10 cellular contexts compared by ENCODE assay signal in the genomic region with DNA sequence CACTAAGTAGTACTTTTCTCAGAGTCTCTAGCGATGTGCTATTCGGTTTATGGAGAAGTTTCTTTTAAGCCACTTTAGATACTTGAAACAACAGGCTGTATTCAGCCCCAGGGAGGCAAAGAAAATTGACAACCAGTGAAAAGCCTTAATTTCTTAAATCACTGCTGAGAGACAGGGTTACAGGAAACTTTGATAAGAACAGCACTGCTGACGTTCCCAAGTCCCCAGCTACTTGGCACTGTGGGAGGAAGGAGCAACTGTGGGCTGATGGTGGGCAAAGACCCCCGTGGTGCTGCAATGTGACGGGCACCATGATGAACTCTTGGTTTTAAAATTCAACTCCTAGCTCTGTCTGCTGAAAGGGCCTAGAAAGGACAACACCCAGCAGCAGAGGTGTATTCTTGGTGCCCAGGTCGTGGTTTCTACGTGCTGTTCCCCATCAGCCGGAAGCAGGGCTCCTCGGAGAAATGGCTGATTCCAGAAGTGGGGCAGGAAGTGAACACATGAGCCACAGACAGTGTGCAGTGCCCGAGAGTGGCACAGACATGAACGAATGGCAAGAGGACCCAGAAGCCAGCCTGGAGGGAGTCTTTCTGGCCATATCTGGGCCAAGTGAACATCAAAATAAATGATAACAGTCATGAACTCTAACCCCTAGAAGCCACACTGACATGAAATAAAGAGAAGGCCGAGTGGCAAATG. TPM values are rescaled to one million over a fixed set of nuclear protein-coding genes. Genes with fewer than 3 reads are reported as not detected.
DNase-seq lines count a peak whose midpoint lies in the region; ATAC-seq and TF ChIP-seq lines count a peak whose summit lies in the region.
"Had no signal": no experiment of that assay in that cellular context is flagged by ENCODE, and none has a peak within 500 bp of the region (broad histone marks: within the 10 kb centered on the region; RNA-seq: fewer than 3 reads in every experiment).

No MANE protein-coding gene starts in this region.

- H3K4me3 Mint-ChIP-seq in CD4-positive, CD25-positive, alpha-beta regulatory T cell = peak overlapping the region; percentile 82 to 88 (median 84)
- peak overlapping the region; percentile 83 for H3K4me3 Mint-ChIP-seq in T-helper 1 cell treated with Interleukin-12 subunit alpha and Interleukin-12 subunit beta and Interleukin-4 antibody, amounts not matched to agents 30 μg/mL and 1 μg/mL, for 36 hours
- H3K4me3 Mint-ChIP-seq in brain = peak overlapping the region in 4 of 5 experiments; percentile 66 to 77 (median 69)
- H3K4me3 Mint-ChIP-seq in neural crest cell = peak overlapping the region; percentile 58

- H3K9me3 ChIP-seq in CD4-positive, CD25-positive, alpha-beta regulatory T cell (ENCODE audit: control insufficient read depth in 2 of 2, low read length in 2 of 2) = no peaks in the 10 kb centered on the region

- peak overlapping the region; percentile 67 for H3K27ac ChIP-seq in CD4-positive, CD25-positive, alpha-beta regulatory T cell (ENCODE audit: insufficient read depth, low read length, poor library complexity, severe bottlenecking)

- peak overlapping the region; percentile 27 for H3K4me3 ChIP-seq in CD4-positive, CD25-positive, alpha-beta regulatory T cell (ENCODE audit: low read depth, low read length)

- H3K4me1 ChIP-seq in CD4-positive, CD25-positive, alpha-beta regulatory T cell (ENCODE audit: control insufficient read depth, insufficient read depth, low read length, poor library complexity, severe bottlenecking) = peaks cover 77% of the 10 kb centered on the region

- ATAC-seq in CD4-positive, CD25-positive, alpha-beta regulatory T cell (ENCODE audit: low read depth in 2 of 2) = peak; percentile 65 to 75

- peaks cover 28% of the 10 kb centered on the region for H3K36me3 ChIP-seq in CD4-positive, CD25-positive, alpha-beta regulatory T cell (ENCODE audit: control insufficient read depth, insufficient read depth, low read length)

- no peaks in the 10 kb centered on the region for H3K27me3 Mint-ChIP-seq in CD4-positive, CD25-positive, alpha-beta regulatory T cell
- no peaks in the 10 kb centered on the region for H3K27me3 Mint-ChIP-seq in T-helper 1 cell treated with Interleukin-12 subunit alpha and Interleukin-12 subunit beta and Interleukin-4 antibody, amounts not matched to agents 30 μg/mL and 1 μg/mL, for 36 hours (ENCODE audit: low read depth)
- H3K27me3 Mint-ChIP-seq in brain (peaks cover 3% of the 10 kb centered on the region), neural crest cell (ENCODE audit: low read depth) (no peaks in the 10 kb centered on the region)

- H3K4me1 Mint-ChIP-seq in CD4-positive, CD25-positive, alpha-beta regulatory T cell = peaks cover 16 to 89% (median 67%) of the 10 kb centered on the region in 4 donors
- peaks cover 65% of the 10 kb centered on the region for H3K4me1 Mint-ChIP-seq in T-helper 1 cell treated with Interleukin-12 subunit alpha and Interleukin-12 subunit beta and Interleukin-4 antibody, amounts not matched to agents 30 μg/mL and 1 μg/mL, for 36 hours (ENCODE audit: low read depth)
- peaks cover 74% of the 10 kb centered on the region for H3K4me1 Mint-ChIP-seq in brain
- peaks cover 64% of the 10 kb centered on the region for H3K4me1 Mint-ChIP-seq in neural crest cell

- peak overlapping the region; percentile 91 to 93 (median 92) for H3K27ac Mint-ChIP-seq in CD4-positive, CD25-positive, alpha-beta regulatory T cell
- H3K27ac Mint-ChIP-seq in T-helper 1 cell treated with Interleukin-12 subunit alpha and Interleukin-12 subunit beta and Interleukin-4 antibody, amounts not matched to agents 30 μg/mL and 1 μg/mL, for 36 hours = peak overlapping the region; percentile 93
- H3K27ac Mint-ChIP-seq in brain (peak overlapping the region; percentile 13 to 85 (median 56)), neural crest cell (ENCODE audit: unreplicated experiment) (peak overlapping the region; percentile 52)

- no peak for TF ChIP-seq CTCF in brain (conservative IDR thresholded peaks at IDR 0.05)
- no peak for TF ChIP-seq CTCF in neural crest cell (conservative IDR thresholded peaks at IDR 0.05)

- no peaks in the 10 kb centered on the region for H3K9me3 Mint-ChIP-seq in CD4-positive, CD25-positive, alpha-beta regulatory T cell
- no peaks in the 10 kb centered on the region for H3K9me3 Mint-ChIP-seq in T-helper 1 cell treated with Interleukin-12 subunit alpha and Interleukin-12 subunit beta and Interleukin-4 antibody, amounts not matched to agents 30 μg/mL and 1 μg/mL, for 36 hours
- H3K9me3 Mint-ChIP-seq in brain = no peaks in the 10 kb centered on the region
- H3K9me3 Mint-ChIP-seq in neural crest cell = no peaks in the 10 kb centered on the region

- peaks cover 10% of the 10 kb centered on the region for H3K36me3 Mint-ChIP-seq in CD4-positive, CD25-positive, alpha-beta regulatory T cell
- H3K36me3 Mint-ChIP-seq in T-helper 1 cell treated with Interleukin-12 subunit alpha and Interleukin-12 subunit beta and Interleukin-4 antibody, amounts not matched to agents 30 μg/mL and 1 μg/mL, for 36 hours (ENCODE audit: low read depth) = peaks cover 19% of the 10 kb centered on the region
- H3K36me3 Mint-ChIP-seq in brain = peaks cover 36% of the 10 kb centered on the region
- H3K36me3 Mint-ChIP-seq in neural crest cell (ENCODE audit: low read depth) = no peaks in the 10 kb centered on the region

- peak; percentile 24 to 85 (median 59) for DNase-seq in CD4-positive, CD25-positive, alpha-beta regulatory T cell
- DNase-seq in neural crest cell (ENCODE audit: low read depth, low spot score) = no peak
- DNase-seq in SKM-1 (lab: John Stamatoyannopoulos, UW; ENCODE audit: unreplicated experiment) = no peak
- DNase-seq in occipital lobe (lab: John Stamatoyannopoulos, UW) = no peak
- no peak for DNase-seq in SKM-1 treated with dmso at 0.1 percent for 144 hours (lab: John Stamatoyannopoulos, UW; ENCODE audit: unreplicated experiment)
- no peak for DNase-seq in NCI-H1436 (lab: John Stamatoyannopoulos, UW)
- DNase-seq: DMS79 treated with DMSO at 0.1 percent for 48 hours, SHP77 had no signal

- no peaks in the 10 kb centered on the region for H3K27me3 ChIP-seq in CD4-positive, CD25-positive, alpha-beta regulatory T cell (ENCODE audit: control insufficient read depth, insufficient read depth, low read length)

RNA-seq across cellular contexts. Expression of gene PTTG1IP, which starts 5.3 kb away (rescaled TPM):
- 98.3 TPM for total RNA-seq in CD4-positive, CD25-positive, alpha-beta regulatory T cell
- polyA plus RNA-seq in CD4-positive, CD25-positive, alpha-beta regulatory T cell = 100 to 1,000 TPM in 1 of 4 donors, 10 to 100 TPM in 3; 78.5 to 100 (median 95.1) TPM
- 335 TPM for polyA plus RNA-seq in brain (ENCODE audit: insufficient read depth, low read depth, low replicate concordance)
- total RNA-seq in neural crest cell (164 and 169 TPM in 2 replicates), occipital lobe (82.4 TPM)

RNA-seq across cellular contexts. Expression of gene SUMO3, which starts 50.3 kb away (rescaled TPM):
- total RNA-seq in CD4-positive, CD25-positive, alpha-beta regulatory T cell = 65.8 TPM
- 10 to 100 TPM; 76.3 to 88.9 (median 80.2) TPM for polyA plus RNA-seq in CD4-positive, CD25-positive, alpha-beta regulatory T cell
- 149 TPM for polyA plus RNA-seq in brain (ENCODE audit: insufficient read depth, low read depth, low replicate concordance)
- 92.1 and 97.7 TPM in 2 replicates for total RNA-seq in neural crest cell
- 46.3 TPM for total RNA-seq in occipital lobe

RNA-seq across cellular contexts. Expression of gene ITGB2, which starts 52.5 kb away (rescaled TPM):
- total RNA-seq in CD4-positive, CD25-positive, alpha-beta regulatory T cell = 411 TPM
- polyA plus RNA-seq in CD4-positive, CD25-positive, alpha-beta regulatory T cell = 100 to 1,000 TPM; 415 to 519 (median 446) TPM
- polyA plus RNA-seq in brain (ENCODE audit: insufficient read depth, low read depth, low replicate concordance) = 11.3 TPM
- total RNA-seq in neural crest cell = 0.84 and 0.89 TPM in 2 replicates
- total RNA-seq in occipital lobe = 9.2 TPM

Comparison
In these comparisons a context has a peak if more than half of its experiments do, and no peak if none do; other contexts are left out.
1. DNase-seq: peak in CD4-positive, CD25-positive, alpha-beta regulatory T cell (3 of 3); none in neural crest cell (single experiment), SKM-1 (single experiment), occipital lobe (single experiment), SKM-1 treated with dmso at 0.1 percent for 144 hours (single experiment) and NCI-H1436 (single experiment).
2. RNA of gene ITGB2, which starts 52.5 kb away (total RNA-seq): 411 TPM in CD4-positive, CD25-positive, alpha-beta regulatory T cell (single experiment); 9.2 TPM in occipital lobe (single experiment) and 0.84 to 0.89 TPM in neural crest cell; every median in the first group is over 10 times any median in the second.
3. Peak in every context shown above with its lines, with median percentiles within 50 percentile points of each other: H3K27ac Mint-ChIP-seq and H3K4me3 Mint-ChIP-seq.